In the genomic region with DNA sequence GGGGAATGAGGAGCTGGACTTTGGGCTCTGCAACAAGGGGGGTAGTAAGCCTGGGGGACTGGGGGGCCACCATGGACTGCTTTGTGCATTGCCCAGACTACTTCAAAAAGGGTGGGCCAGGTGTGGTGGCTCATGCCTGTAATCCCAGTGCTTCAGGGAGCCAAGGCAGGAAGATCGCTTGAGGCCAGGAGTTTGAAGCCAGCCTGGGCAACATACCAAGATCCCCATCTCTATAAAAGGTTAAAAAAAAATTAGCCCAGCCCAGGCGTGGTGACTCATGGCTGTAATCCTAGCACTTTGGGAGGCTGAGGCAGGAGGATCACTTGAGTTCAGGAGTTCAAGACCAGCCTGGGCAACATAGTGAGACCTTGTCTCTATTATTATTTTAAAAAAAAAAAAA, we compare ENCODE assay signal across 8 cellular contexts. TPM values are rescaled to one million over a fixed set of nuclear protein-coding genes. Genes with fewer than 3 reads are reported as not detected.
DNase-seq lines count a peak whose midpoint lies in the region; ATAC-seq and TF ChIP-seq lines count a peak whose summit lies in the region.
"Not testable (repeated sequence)": the region's sequence is repeated elsewhere in the genome, so short reads cannot be mapped to it uniquely, and the experiment has no call there.
"Had no signal": no experiment of that assay in that cellular context is flagged by ENCODE, and none has a peak within 500 bp of the region (broad histone marks: within the 10 kb centered on the region; RNA-seq: fewer than 3 reads in every experiment).

No MANE protein-coding gene starts in this region.

- POLR2A ChIA-PET in activated CD8-positive, alpha-beta T cell treated with anti-CD3 and anti-CD28 coated beads for 36 hours (lab: Charles Lee), result interaction anchor here (0.8 to 7.2 kb wide), 13 partner anchors 14 to 120 kb away, joined by 3 to 83 read pairs (median 4); a partner anchor contains a TSS

- not testable (repeated sequence) for H3K9me3 ChIP-seq in NT2/D1 (ENCODE audit: insufficient read depth, low read length); gastrocnemius medialis

- not testable (repeated sequence) for H3K27me3 ChIP-seq in NT2/D1 (ENCODE audit: insufficient read depth, insufficient read length); mesendoderm (ENCODE audit: insufficient read depth, low read length, poor library complexity); gastrocnemius medialis

- TF ChIP-seq CTCF in GM12864 (IDR thresholded peaks at IDR 0.05; ENCODE audit: low read depth, low read length, missing control alignments); activated CD8-positive, alpha-beta T cell treated with anti-CD3 and anti-CD28 coated beads for 36 hours (IDR thresholded peaks at IDR 0.05); chondrocyte (IDR thresholded peaks at IDR 0.05); gastrocnemius medialis (IDR thresholded peaks at IDR 0.05 in 4 of 5, conservative IDR thresholded peaks at IDR 0.05 in 1 of 5): not testable (repeated sequence)

- H2BK5ac ChIP-seq in mesendoderm (ENCODE audit: low read length), result not testable (repeated sequence)

- not testable (repeated sequence) for H4K8ac ChIP-seq in mesendoderm (ENCODE audit: low read depth, low read length)

- H3K4me3 ChIP-seq in GM12864 (ENCODE audit: low read depth, low read length) (peak overlapping the region; percentile 74), NT2/D1 (ENCODE audit: insufficient read length, low read depth) (peak overlapping the region; percentile 81), gastrocnemius medialis (peak overlapping the region in 2 of 4 donors; percentile 67)
- not testable (repeated sequence) for H3K4me3 ChIP-seq in mesendoderm (ENCODE audit: low read length)

- WGBS in mesendoderm (ENCODE audit: extremely low coverage, insufficient coverage, low lambda C conversion rate), result no CpG with 5 or more reads among the region's 2 CpGs

- peak overlapping the region; percentile 88 for H3K4me3 Mint-ChIP-seq in activated CD8-positive, alpha-beta T cell treated with anti-CD3 and anti-CD28 coated beads for 36 hours
- not testable (repeated sequence) for H3K4me3 Mint-ChIP-seq in chondrocyte (ENCODE audit: unreplicated experiment)

- peaks cover 11% of the 10 kb centered on the region for H3K36me3 Mint-ChIP-seq in activated CD8-positive, alpha-beta T cell treated with anti-CD3 and anti-CD28 coated beads for 36 hours (ENCODE audit: low read depth)
- not testable (repeated sequence) for H3K36me3 Mint-ChIP-seq in chondrocyte (ENCODE audit: low read depth)

- peak overlapping the region; percentile 91 for H3K4me2 ChIP-seq in mesendoderm (ENCODE audit: low read length)

- H3K9ac ChIP-seq in NT2/D1 (ENCODE audit: insufficient read length, low read depth), result peak overlapping the region; percentile 94
- H3K9ac ChIP-seq in mesendoderm (ENCODE audit: low read length), result peak overlapping the region; percentile 91

- peak overlapping the region; percentile 93 for H3K27ac Mint-ChIP-seq in activated CD8-positive, alpha-beta T cell treated with anti-CD3 and anti-CD28 coated beads for 36 hours
- H3K27ac Mint-ChIP-seq in chondrocyte (ENCODE audit: unreplicated experiment), result peak overlapping the region; percentile 6

- not testable (repeated sequence) for H3K79me1 ChIP-seq in mesendoderm (ENCODE audit: low read length)

- in situ Hi-C loops in gastrocnemius medialis (cut with MboI; ENCODE audit: low sequenced_read_pairs in 4 of 4), result not testable (repeated sequence)

- not testable (repeated sequence) for H3K27ac ChIP-seq in mesendoderm (ENCODE audit: low read depth, low read length)
- peak overlapping the region in 3 of 4 donors; percentile 81 to 94 (median 85) for H3K27ac ChIP-seq in gastrocnemius medialis

- H2BK15ac ChIP-seq in mesendoderm (replicated peaks; ENCODE audit: low read depth), result not testable (repeated sequence)

- not testable (repeated sequence) for TF ChIP-seq POLR2A in gastrocnemius medialis (IDR thresholded peaks at IDR 0.05)

- not testable (repeated sequence) for H3K9me3 Mint-ChIP-seq in activated CD8-positive, alpha-beta T cell treated with anti-CD3 and anti-CD28 coated beads for 36 hours; chondrocyte (ENCODE audit: low read depth)

- H2BK120ac ChIP-seq in mesendoderm (ENCODE audit: low read depth, low read length), result not testable (repeated sequence)

- not testable (repeated sequence) for H3K79me2 ChIP-seq in mesendoderm (ENCODE audit: control insufficient read depth, insufficient read depth, low read length)

- H3K36me3 ChIP-seq in NT2/D1 (ENCODE audit: insufficient read depth, insufficient read length, low read length); mesendoderm (ENCODE audit: control insufficient read depth, insufficient read depth, low read length); gastrocnemius medialis: not testable (repeated sequence)

- H4K5ac ChIP-seq in mesendoderm (ENCODE audit: low read length), result not testable (repeated sequence)

- not testable (repeated sequence) for H3K4ac ChIP-seq in mesendoderm (ENCODE audit: low read depth, low read length)

- intact Hi-C loops in activated CD8-positive, alpha-beta T cell treated with anti-CD3 and anti-CD28 coated beads for 36 hours (cut with micrococcal nuclease), result not testable (repeated sequence)
- intact Hi-C loops in Right ventricle myocardium superior (cut with DNase I), result loop anchor here (5.0 kb wide), 1 partner anchor 42 kb away; a partner anchor contains a TSS
- intact Hi-C loops in gastrocnemius medialis (cut with DNase I; ENCODE audit: low total_unique reads), result loop anchor here (2.0 to 5.0 kb wide), 2 partner anchors 23 to 38 kb away; a partner anchor contains a TSS

- peaks cover 34% of the 10 kb centered on the region for H3K4me1 Mint-ChIP-seq in activated CD8-positive, alpha-beta T cell treated with anti-CD3 and anti-CD28 coated beads for 36 hours (ENCODE audit: low read depth)
- peaks cover 31% of the 10 kb centered on the region for H3K4me1 Mint-ChIP-seq in chondrocyte (ENCODE audit: low read depth)

- not testable (repeated sequence) for H3K18ac ChIP-seq in mesendoderm (ENCODE audit: low read length)

- H3K27me3 Mint-ChIP-seq in activated CD8-positive, alpha-beta T cell treated with anti-CD3 and anti-CD28 coated beads for 36 hours; chondrocyte (ENCODE audit: low read depth): not testable (repeated sequence)

- peak overlapping the region; percentile 99 for H3K56ac ChIP-seq in mesendoderm (ENCODE audit: low read length)

- CTCF ChIA-PET in activated CD8-positive, alpha-beta T cell treated with anti-CD3 and anti-CD28 coated beads for 36 hours (lab: Charles Lee), result interaction anchor here (0.6 to 1.7 kb wide), 3 partner anchors 27 to 114 kb away, joined by 3 to 8 read pairs (median 5); no protein-coding TSS in a partner anchor

- not testable (repeated sequence) for ATAC-seq in activated CD8-positive, alpha-beta T cell treated with anti-CD3 and anti-CD28 coated beads for 36 hours; Right ventricle myocardium superior (ENCODE audit: poor library complexity); gastrocnemius medialis

- not testable (repeated sequence) for H3K23ac ChIP-seq in mesendoderm (ENCODE audit: low read length)

- H3K4me1 ChIP-seq in NT2/D1 (ENCODE audit: insufficient read depth, insufficient read length) (peaks cover 30% of the 10 kb centered on the region), gastrocnemius medialis (peaks cover 15 to 23% of the 10 kb centered on the region in 2 donors)
- not testable (repeated sequence) for H3K4me1 ChIP-seq in mesendoderm (ENCODE audit: control insufficient read depth, low read depth, low read length)

- not testable (repeated sequence) for H2AK5ac ChIP-seq in mesendoderm (ENCODE audit: low read length)

- not testable (repeated sequence) for DNase-seq in GM12864 (ENCODE audit: low read depth); NT2/D1 (ENCODE audit: low read depth, low spot score); activated CD8-positive, alpha-beta T cell treated with anti-CD3 and anti-CD28 coated beads for 36 hours; chondrocyte (ENCODE audit: low spot score); mesendoderm; gastrocnemius medialis
- peak; percentile 4 for DNase-seq in Right ventricle myocardium superior

RNA-seq across cellular contexts. Expression of a gene that starts 3.5 kb away (rescaled TPM):
- total RNA-seq in activated CD8-positive, alpha-beta T cell treated with anti-CD3 and anti-CD28 coated beads for 36 hours, result 10 to 100 TPM; 56.0 to 59.2 TPM
- total RNA-seq in chondrocyte (50.9 to 62.4 TPM (median 57.1 TPM) in 3 replicates), Right ventricle myocardium superior (82.9 TPM), gastrocnemius medialis (100 to 1,000 TPM in 2 of 4 donors, 10 to 100 TPM in 2; 79.8 to 155 (median 108) TPM)
- 27.8 TPM for polyA plus RNA-seq in mesendoderm (2013, experiment 1 of 2)
- 25.7 TPM for polyA plus RNA-seq in mesendoderm (2013, experiment 2 of 2)

RNA-seq across cellular contexts. Expression of a gene that starts 10.4 kb away (rescaled TPM):
- 1 to 10 TPM in 1 of 2 experiments, under 1 TPM in 1; 0.83 to 1.4 TPM for total RNA-seq in activated CD8-positive, alpha-beta T cell treated with anti-CD3 and anti-CD28 coated beads for 36 hours
- total RNA-seq in chondrocyte (not detected in 3 replicates), Right ventricle myocardium superior (0.75 TPM), gastrocnemius medialis (under 1 TPM; 0.19 to 0.55 (median 0.30) TPM)
- polyA plus RNA-seq in mesendoderm (2013, experiment 1 of 2), result 0.06 TPM
- polyA plus RNA-seq in mesendoderm (2013, experiment 2 of 2), result not detected

RNA-seq across cellular contexts. Expression of a gene that starts 13.0 kb away (rescaled TPM):
- not detected for total RNA-seq in activated CD8-positive, alpha-beta T cell treated with anti-CD3 and anti-CD28 coated beads for 36 hours
- total RNA-seq in chondrocyte, result not detected in 3 replicates
- total RNA-seq in Right ventricle myocardium superior, result not detected
- not detected for polyA plus RNA-seq in mesendoderm (2013, experiment 1 of 2)
- polyA plus RNA-seq in mesendoderm (2013, experiment 2 of 2), result not detected
- total RNA-seq in gastrocnemius medialis, result not detected
- total RNA-seq: ureter had no signal

RNA-seq across cellular contexts. Expression of a gene that starts 17.3 kb away (rescaled TPM):
- total RNA-seq in activated CD8-positive, alpha-beta T cell treated with anti-CD3 and anti-CD28 coated beads for 36 hours, result 100 to 1,000 TPM; 145 to 146 TPM
- total RNA-seq in chondrocyte (53.6 to 58.8 TPM (median 54.3 TPM) in 3 replicates), Right ventricle myocardium superior (50.6 TPM), gastrocnemius medialis (10 to 100 TPM; 33.0 to 60.8 (median 48.8) TPM)
- 14.4 TPM for polyA plus RNA-seq in mesendoderm (2013, experiment 1 of 2)
- polyA plus RNA-seq in mesendoderm (2013, experiment 2 of 2), result 14.2 TPM

RNA-seq across cellular contexts. Expression of a gene that starts 22.3 kb away (rescaled TPM):
- total RNA-seq in activated CD8-positive, alpha-beta T cell treated with anti-CD3 and anti-CD28 coated beads for 36 hours, result 100 to 1,000 TPM; 254 to 276 TPM
- total RNA-seq in chondrocyte (74.7 to 80.9 TPM (median 80.1 TPM) in 3 replicates), Right ventricle myocardium superior (27.1 TPM), gastrocnemius medialis (10 to 100 TPM in 3 of 4 donors, 1 to 10 TPM in 1; 4.9 to 14.8 (median 12.5) TPM)
- polyA plus RNA-seq in mesendoderm (2013, experiment 1 of 2), result 44.3 TPM
- polyA plus RNA-seq in mesendoderm (2013, experiment 2 of 2), result 48.8 TPM
